1 cellular context compared by ENCODE assay signal in genomic region chr7:1159933-1160664, GRCh38.
TF ChIP-seq lines count a peak whose summit lies in the region.

TSS of gene ZFAND2A (minus strand) at chr7:1160196. CDS start at chr7:1158212, 1,984 bp downstream.

TF ChIP-seq in GM12878, 131 proteins besides CTCF, POLR2A, EP300 and RAD21 (continued from another document):
- TF ChIP-seq ZBTB40 (IDR thresholded peaks at IDR 0.05; ENCODE audit: borderline replicate concordance) (peak; percentile 75; the same call in 1 of the 2 replicates), SP1 (IDR thresholded peaks at IDR 0.05; ENCODE audit: low read depth, low read length) (peak; percentile 92), SMC3 (IDR thresholded peaks at IDR 0.05; ENCODE audit: borderline replicate concordance, low read length) (no peak), YY1 (IDR thresholded peaks at IDR 0.05; ENCODE audit: low read depth, low read length) (peak; percentile 43; the same call in 1 of the 2 replicates), YBX1 (IDR thresholded peaks at IDR 0.05) (no peak), BHLHE40 (IDR thresholded peaks at IDR 0.05; ENCODE audit: borderline replicate concordance in 1 of 2, low read depth in 2 of 2, low read length in 1 of 2) (peak; percentile 35 to 40; a peak in 1 of 4 replicates), MYB (IDR thresholded peaks at IDR 0.05; ENCODE audit: borderline replicate concordance, low read depth, low read length) (no peak), BMI1 (IDR thresholded peaks at IDR 0.05; ENCODE audit: borderline replicate concordance) (no peak), CHD4 (IDR thresholded peaks at IDR 0.05) (no peak), RB1 (IDR thresholded peaks at IDR 0.05; ENCODE audit: borderline replicate concordance) (no peak; the same call in 1 of the 2 replicates), NFYA (IDR thresholded peaks at IDR 0.05; ENCODE audit: borderline replicate concordance, low read depth, low read length) (no peak), SREBF2 (IDR thresholded peaks at IDR 0.05; ENCODE audit: low read length) (no peak), ELK1 (IDR thresholded peaks at IDR 0.05; ENCODE audit: low read depth, low read length) (0 out of 2 replicates have a peak, but pooled peaks have one; percentile 41), MTA2 (IDR thresholded peaks at IDR 0.05; ENCODE audit: low read depth) (no peak), IRF5 (IDR thresholded peaks at IDR 0.05; ENCODE audit: borderline replicate concordance) (no peak), CREM (IDR thresholded peaks at IDR 0.05; ENCODE audit: low read depth) (peak; percentile 99), EGR1 (IDR thresholded peaks at IDR 0.05; ENCODE audit: borderline replicate concordance in 1 of 2, low read depth in 2 of 2, low read length in 2 of 2) (0 out of 3 replicates have a peak, but pooled peaks of 1 of the 2 experiments have one; percentile 50), TBL1XR1 (IDR thresholded peaks at IDR 0.05; ENCODE audit: low read depth, low read length) (no peak), ZNF207 (IDR thresholded peaks at IDR 0.05; ENCODE audit: borderline replicate concordance) (peak; percentile 74; the same call in 1 of the 2 replicates), HCFC1 (IDR thresholded peaks at IDR 0.05; ENCODE audit: low read length) (peak; percentile 79), PML (IDR thresholded peaks at IDR 0.05; ENCODE audit: low read length) (peak; percentile 89), IRF4 (IDR thresholded peaks at IDR 0.05; ENCODE audit: low read depth, low read length) (no peak), HDAC2 (IDR thresholded peaks at IDR 0.05) (no peak), MXI1 (IDR thresholded peaks at IDR 0.05; ENCODE audit: low read depth, low read length) (peak; percentile 50)
